ENCODE assay signal across 29 cellular contexts in genomic region chr12:3354586-3354985, GRCh38.
"Had no signal": no experiment of that assay in that cellular context is flagged by ENCODE, and none has a peak within 500 bp of the region (broad histone marks: within the 10 kb centered on the region; RNA-seq: fewer than 3 reads in every experiment).

No MANE protein-coding gene starts in this region.

- H3K4me3 Mint-ChIP-seq: activated CD4-positive, alpha-beta memory T cell treated with anti-CD3 and anti-CD28 coated beads for 36 hours; activated CD4-positive, alpha-beta T cell treated with anti-CD3 and anti-CD28 coated beads for 36 hours; activated CD4-positive, alpha-beta T cell treated with anti-CD3 and anti-CD28 coated beads, Interleukin-2, amount 10 ng/mL, durations not matched to agents 24 days and 14 days; activated CD8-positive, alpha-beta memory T cell treated with anti-CD3 and anti-CD28 coated beads, Interleukin-2, amount 10 ng/mL, durations not matched to agents 7 days and 5 days; activated CD8-positive, alpha-beta T cell treated with anti-CD3 and anti-CD28 coated beads, Interleukin-2, amount 10 ng/mL, durations not matched to agents 7 days and 5 days; activated naive CD4-positive, alpha-beta T cell treated with anti-CD3 and anti-CD28 coated beads, Interleukin-2, amount 10 ng/mL, durations not matched to agents 7 days and 5 days; activated naive CD8-positive, alpha-beta T cell treated with anti-CD3 and anti-CD28 coated beads, Interleukin-2, amount 10 ng/mL, durations not matched to agents 7 days and 5 days; activated T-cell treated with anti-CD3 and anti-CD28 coated beads, Interleukin-2, amount 50 U/mL, for 24 hours; activated T-cell treated with anti-CD3 and anti-CD28 coated beads, Interleukin-2, amount 50 U/mL, for 72 hours; brain; central memory CD8-positive, alpha-beta T cell; dendritic cell treated with granulocyte-macrophage colony-stimulating factor and Interleukin-4, amounts not matched to agents 40 ng/mL and 50 ng/mL, for 4 days; endodermal cell had no signal

- H3K4me1 Mint-ChIP-seq: activated CD4-positive, alpha-beta T cell treated with anti-CD3 and anti-CD28 coated beads for 36 hours; activated CD4-positive, alpha-beta T cell treated with anti-CD3 and anti-CD28 coated beads, Interleukin-2, amount 10 ng/mL, durations not matched to agents 24 days and 14 days; activated CD8-positive, alpha-beta memory T cell treated with anti-CD3 and anti-CD28 coated beads, Interleukin-2, amount 10 ng/mL, durations not matched to agents 7 days and 5 days; activated naive CD4-positive, alpha-beta T cell treated with anti-CD3 and anti-CD28 coated beads, Interleukin-2, amount 10 ng/mL, durations not matched to agents 7 days and 5 days; activated naive CD8-positive, alpha-beta T cell treated with anti-CD3 and anti-CD28 coated beads, Interleukin-2, amount 10 ng/mL, durations not matched to agents 7 days and 5 days; brain; central memory CD8-positive, alpha-beta T cell had no signal

- H3K4me3 ChIP-seq: ascending aorta, breast epithelium, cardiac muscle cell, coronary artery, dorsolateral prefrontal cortex, heart left ventricle had no signal

- H3K36me3 ChIP-seq: ascending aorta, breast epithelium, cardiac muscle cell, heart left ventricle had no signal

- H3K27me3 Mint-ChIP-seq: activated naive CD8-positive, alpha-beta T cell treated with anti-CD3 and anti-CD28 coated beads, Interleukin-2, amount 10 ng/mL, durations not matched to agents 7 days and 5 days had no signal

- H3K4me1 ChIP-seq: ascending aorta, breast epithelium had no signal

- H3K36me3 Mint-ChIP-seq: activated CD4-positive, alpha-beta memory T cell treated with anti-CD3 and anti-CD28 coated beads for 36 hours; activated CD8-positive, alpha-beta memory T cell treated with anti-CD3 and anti-CD28 coated beads, Interleukin-2, amount 10 ng/mL, durations not matched to agents 7 days and 5 days; activated naive CD4-positive, alpha-beta T cell treated with anti-CD3 and anti-CD28 coated beads, Interleukin-2, amount 10 ng/mL, durations not matched to agents 7 days and 5 days; activated naive CD4-positive, alpha-beta T cell treated with anti-CD3 and anti-CD28 coated beads, Interleukin-2, amount 50 U/mL, for 72 hours; activated naive CD8-positive, alpha-beta T cell treated with anti-CD3 and anti-CD28 coated beads, Interleukin-2, amount 10 ng/mL, durations not matched to agents 7 days and 5 days; brain had no signal

- DNase-seq: activated CD4-positive, alpha-beta memory T cell treated with anti-CD3 and anti-CD28 coated beads for 36 hours; activated CD4-positive, alpha-beta T cell treated with anti-CD3 and anti-CD28 coated beads for 36 hours; activated CD4-positive, alpha-beta T cell treated with anti-CD3 and anti-CD28 coated beads, Interleukin-2, amount 10 ng/mL, durations not matched to agents 24 days and 14 days; activated CD4-positive, CD25-positive, alpha-beta regulatory T cell; activated CD4-positive, CD25-positive, alpha-beta regulatory T cell treated with anti-CD3 and anti-CD28 coated beads, Interleukin-2, amount 50 U/mL, for 72 hours; activated CD8-positive, alpha-beta memory T cell treated with anti-CD3 and anti-CD28 coated beads, Interleukin-2, amount 10 ng/mL, durations not matched to agents 7 days and 5 days; activated CD8-positive, alpha-beta memory T cell treated with anti-CD3 and anti-CD28 coated beads, Interleukin-2, amount 50 U/mL, for 4 hours; activated CD8-positive, alpha-beta T cell treated with anti-CD3 and anti-CD28 coated beads, Interleukin-2, amount 10 ng/mL, durations not matched to agents 7 days and 5 days; activated naive CD4-positive, alpha-beta T cell; activated naive CD4-positive, alpha-beta T cell treated with anti-CD3 and anti-CD28 coated beads, Interleukin-2, amount 10 ng/mL, durations not matched to agents 7 days and 5 days; activated naive CD8-positive, alpha-beta T cell treated with anti-CD3 and anti-CD28 coated beads, Interleukin-2, amount 10 ng/mL, durations not matched to agents 7 days and 5 days; activated T-cell treated with anti-CD3 and anti-CD28 coated beads, Interleukin-2, amount 50 U/mL, for 24 hours; activated T-cell treated with anti-CD3 and anti-CD28 coated beads, Interleukin-2, amount 50 U/mL, for 72 hours; dorsolateral prefrontal cortex; effector memory CD4-positive, alpha-beta T cell; endodermal cell; foreskin fibroblast; glutamatergic neuron; heart left ventricle; T-helper 2 cell had no signal

- H3K9me3 Mint-ChIP-seq: activated CD4-positive, alpha-beta memory T cell treated with anti-CD3 and anti-CD28 coated beads for 36 hours; activated CD4-positive, alpha-beta T cell treated with anti-CD3 and anti-CD28 coated beads, Interleukin-2, amount 10 ng/mL, durations not matched to agents 24 days and 14 days; activated naive CD4-positive, alpha-beta T cell treated with anti-CD3 and anti-CD28 coated beads, Interleukin-2, amount 10 ng/mL, durations not matched to agents 7 days and 5 days; activated naive CD4-positive, alpha-beta T cell treated with anti-CD3 and anti-CD28 coated beads, Interleukin-2, amount 50 U/mL, for 72 hours; activated naive CD8-positive, alpha-beta T cell treated with anti-CD3 and anti-CD28 coated beads, Interleukin-2, amount 10 ng/mL, durations not matched to agents 7 days and 5 days; activated T-cell treated with anti-CD3 and anti-CD28 coated beads, Interleukin-2, amount 50 U/mL, for 24 hours; activated T-cell treated with anti-CD3 and anti-CD28 coated beads, Interleukin-2, amount 50 U/mL, for 72 hours; brain; central memory CD8-positive, alpha-beta T cell; dendritic cell treated with granulocyte-macrophage colony-stimulating factor and Interleukin-4, amounts not matched to agents 40 ng/mL and 50 ng/mL, for 4 days; endodermal cell had no signal

- H3K27ac ChIP-seq: ascending aorta, breast epithelium, cardiac muscle cell, coronary artery, dorsolateral prefrontal cortex had no signal

- H3K27ac Mint-ChIP-seq: activated CD4-positive, alpha-beta memory T cell treated with anti-CD3 and anti-CD28 coated beads for 36 hours; activated CD4-positive, alpha-beta T cell treated with anti-CD3 and anti-CD28 coated beads for 36 hours; activated CD4-positive, alpha-beta T cell treated with anti-CD3 and anti-CD28 coated beads, Interleukin-2, amount 10 ng/mL, durations not matched to agents 24 days and 14 days; activated CD8-positive, alpha-beta memory T cell treated with anti-CD3 and anti-CD28 coated beads, Interleukin-2, amount 10 ng/mL, durations not matched to agents 7 days and 5 days; activated CD8-positive, alpha-beta T cell treated with anti-CD3 and anti-CD28 coated beads, Interleukin-2, amount 10 ng/mL, durations not matched to agents 7 days and 5 days; activated naive CD4-positive, alpha-beta T cell treated with anti-CD3 and anti-CD28 coated beads, Interleukin-2, amount 10 ng/mL, durations not matched to agents 7 days and 5 days; activated naive CD8-positive, alpha-beta T cell treated with anti-CD3 and anti-CD28 coated beads, Interleukin-2, amount 10 ng/mL, durations not matched to agents 7 days and 5 days; activated T-cell treated with anti-CD3 and anti-CD28 coated beads, Interleukin-2, amount 50 U/mL, for 24 hours; activated T-cell treated with anti-CD3 and anti-CD28 coated beads, Interleukin-2, amount 50 U/mL, for 72 hours; brain; dendritic cell treated with granulocyte-macrophage colony-stimulating factor and Interleukin-4, amounts not matched to agents 40 ng/mL and 50 ng/mL, for 4 days; endodermal cell had no signal

- H3K9me3 ChIP-seq: ascending aorta, breast epithelium, heart left ventricle had no signal

- ATAC-seq: activated CD4-positive, alpha-beta T cell treated with anti-CD3 and anti-CD28 coated beads for 36 hours; activated CD8-positive, alpha-beta memory T cell treated with anti-CD3 and anti-CD28 coated beads, Interleukin-2, amount 10 ng/mL, durations not matched to agents 7 days and 5 days; activated CD8-positive, alpha-beta T cell treated with anti-CD3 and anti-CD28 coated beads, Interleukin-2, amount 10 ng/mL, durations not matched to agents 7 days and 5 days; activated naive CD4-positive, alpha-beta T cell treated with anti-CD3 and anti-CD28 coated beads, Interleukin-2, amount 50 U/mL, for 72 hours; activated T-cell treated with anti-CD3 and anti-CD28 coated beads, Interleukin-2, amount 50 U/mL, for 72 hours; esophagus mucosa had no signal

- H3K27me3 ChIP-seq: ascending aorta, breast epithelium, dorsolateral prefrontal cortex had no signal
